In genomic region chr20:36848677-36849076, GRCh38 we compare ENCODE assay signal across 10 cellular contexts. TPM values are rescaled to one million over a fixed set of nuclear protein-coding genes. Genes with fewer than 3 reads are reported as not detected.
DNase-seq lines count a peak whose midpoint lies in the region; TF ChIP-seq lines count a peak whose summit lies in the region.
"Had no signal": no experiment of that assay in that cellular context is flagged by ENCODE, and none has a peak within 500 bp of the region (broad histone marks: within the 10 kb centered on the region; RNA-seq: fewer than 3 reads in every experiment).

No MANE protein-coding gene starts in this region.

- peaks cover 8% of the 10 kb centered on the region for H3K9me3 Mint-ChIP-seq in nephron
- H3K9me3 Mint-ChIP-seq in type B pancreatic cell: peaks cover 5% of the 10 kb centered on the region
- H3K9me3 Mint-ChIP-seq: activated T-cell treated with anti-CD3 and anti-CD28 coated beads, Interleukin-2, amount 50 U/mL, for 4 hours had no signal

- DNase-seq in RWPE1 (ENCODE audit: low spot score) (no peak), epithelial cell of prostate (ENCODE audit: low read depth, low spot score) (no peak), type B pancreatic cell (ENCODE audit: extremely low spot score, unreplicated experiment) (no peak), OCI-M1 (lab: John Stamatoyannopoulos, UW) (no peak)
- DNase-seq in stimulated activated CD4-positive, alpha-beta T cell treated with anti-CD3 and anti-CD28 coated beads, Interleukin-2, amount 100 ng/mL, for 24 hours: no peak
- no peak for DNase-seq in stimulated activated CD4-positive, alpha-beta T cell treated with anti-CD3 and anti-CD28 coated beads, Interleukin-15, amount 100 ng/mL, for 24 hours
- DNase-seq: activated T-cell treated with anti-CD3 and anti-CD28 coated beads, Interleukin-2, amount 50 U/mL, for 4 hours; body of pancreas; DMS53 had no signal

- CTCF ChIA-PET in RWPE1 (lab: Yijun Ruan, JAX): no interaction called here

- H3K27ac Mint-ChIP-seq in nephron (peak overlapping the region; percentile 72 to 92 (median 89)), type B pancreatic cell (peak overlapping the region; percentile 65)

- peaks cover 17% of the 10 kb centered on the region for H3K4me1 Mint-ChIP-seq in nephron
- H3K4me1 Mint-ChIP-seq in type B pancreatic cell (ENCODE audit: unreplicated experiment): peaks cover 13% of the 10 kb centered on the region

- H3K4me3 Mint-ChIP-seq in nephron: no peak overlapping the region
- H3K4me3 Mint-ChIP-seq in type B pancreatic cell: no peak overlapping the region
- H3K4me3 Mint-ChIP-seq: activated T-cell treated with anti-CD3 and anti-CD28 coated beads, Interleukin-2, amount 50 U/mL, for 4 hours had no signal

- H3K27ac ChIP-seq in RWPE1 (peak overlapping the region; percentile 67), epithelial cell of prostate (peak overlapping the region; percentile 69)

- no peak for TF ChIP-seq CTCF in RWPE1 (conservative IDR thresholded peaks at IDR 0.05; ENCODE audit: low read depth)
- no peak for TF ChIP-seq CTCF in nephron (IDR thresholded peaks at IDR 0.05; ENCODE audit: unreplicated experiment in 3 of 3)
- no peak for TF ChIP-seq CTCF in type B pancreatic cell (conservative IDR thresholded peaks at IDR 0.05)

- POLR2A ChIA-PET in RWPE1 (lab: Yijun Ruan, JAX; ENCODE audit: low non-redundant PET): interaction anchor here (0.6 kb wide), 1 partner anchor 13 kb away, joined by 3 read pairs; no protein-coding TSS in a partner anchor

- peaks cover 35% of the 10 kb centered on the region for H3K36me3 Mint-ChIP-seq in nephron (ENCODE audit: low read depth)
- peaks cover 13% of the 10 kb centered on the region for H3K36me3 Mint-ChIP-seq in type B pancreatic cell

- no peaks in the 10 kb centered on the region for H3K27me3 Mint-ChIP-seq in nephron (ENCODE audit: low read depth)
- H3K27me3 Mint-ChIP-seq in type B pancreatic cell: no peaks in the 10 kb centered on the region

RNA-seq across cellular contexts. Expression of gene TLDC2, which starts 27.3 kb away (rescaled TPM):
- total RNA-seq in type B pancreatic cell (ENCODE audit: low replicate concordance): 0.75 and 0.93 TPM in 2 replicates
- total RNA-seq: activated T-cell treated with anti-CD3 and anti-CD28 coated beads, Interleukin-2, amount 50 U/mL, for 4 hours; body of pancreas had no signal
